8 cellular contexts compared by ENCODE assay signal in genomic region chr2:161238264-161238558, GRCh38.
DNase-seq lines count a peak whose midpoint lies in the region; FAIRE-seq and TF ChIP-seq lines count a peak whose summit lies in the region.

No MANE protein-coding gene starts in this region.

- H3K27ac Mint-ChIP-seq in T-helper 2 cell treated with Interferon-gamma antibody and Interleukin-4, amounts not matched to agents 5 μg/mL and 100 μg/mL, for 36 hours: peak overlapping the region; percentile 82

- no peaks in the 10 kb centered on the region for H3K36me3 ChIP-seq in suprapubic skin

- TF ChIP-seq POLR2A in suprapubic skin (IDR thresholded peaks at IDR 0.05): no peak
- TF ChIP-seq POLR2A in GM12891 (IDR thresholded peaks at IDR 0.05; ENCODE audit: low read depth, low read length): no peak

- no peak for FAIRE-seq in GM12891 (lab: Jason Lieb, UNC)

- H3K4me1 Mint-ChIP-seq in T-helper 2 cell treated with Interferon-gamma antibody and Interleukin-4, amounts not matched to agents 5 μg/mL and 100 μg/mL, for 36 hours (ENCODE audit: low read depth): peaks cover 35% of the 10 kb centered on the region

- no peaks in the 10 kb centered on the region for H3K9me3 Mint-ChIP-seq in T-helper 2 cell treated with Interferon-gamma antibody and Interleukin-4, amounts not matched to agents 5 μg/mL and 100 μg/mL, for 36 hours

- H3K4me1 ChIP-seq in suprapubic skin: peaks cover 17% of the 10 kb centered on the region

- no peaks in the 10 kb centered on the region for H3K27me3 Mint-ChIP-seq in T-helper 2 cell treated with Interferon-gamma antibody and Interleukin-4, amounts not matched to agents 5 μg/mL and 100 μg/mL, for 36 hours (ENCODE audit: low read depth)

- DNase-seq in T-helper 2 cell treated with Interferon-gamma antibody and Interleukin-4, amounts not matched to agents 5 μg/mL and 100 μg/mL, for 36 hours (ENCODE audit: low spot score): no peak
- DNase-seq in T-helper 2 cell (no peak), suprapubic skin (ENCODE audit: low spot score in 2 of 2) (no peak), superior temporal gyrus (ENCODE audit: extremely low spot score) (no peak), NCI-H82 (lab: John Stamatoyannopoulos, UW) (no peak), GM12891 (ENCODE audit: insufficient read length, low spot score) (no peak)

- no peak for TF ChIP-seq CTCF in suprapubic skin (IDR thresholded peaks at IDR 0.05)

- TF ChIP-seq EP300 in suprapubic skin (IDR thresholded peaks at IDR 0.05): no peak

- no peaks in the 10 kb centered on the region for H3K9me3 ChIP-seq in suprapubic skin

- H3K27ac ChIP-seq in angular gyrus (ENCODE audit: low read depth, low read length) (peak overlapping the region; percentile 83), layer of hippocampus (ENCODE audit: low read depth, low read length) (peak overlapping the region; percentile 78), suprapubic skin (no peak overlapping the region)

- peak overlapping the region; percentile 70 for H3K4me3 ChIP-seq in suprapubic skin

- under 1% methylated on average over 16 of the region's 16 CpGs for WGBS in suprapubic skin

- H3K27me3 ChIP-seq in layer of hippocampus (ENCODE audit: control insufficient read depth, insufficient read depth, low read length) (no peaks in the 10 kb centered on the region), suprapubic skin (no peaks in the 10 kb centered on the region)

- peak overlapping the region; percentile 94 for H3K4me3 Mint-ChIP-seq in T-helper 2 cell treated with Interferon-gamma antibody and Interleukin-4, amounts not matched to agents 5 μg/mL and 100 μg/mL, for 36 hours

- peaks cover 16% of the 10 kb centered on the region for H3K36me3 Mint-ChIP-seq in T-helper 2 cell treated with Interferon-gamma antibody and Interleukin-4, amounts not matched to agents 5 μg/mL and 100 μg/mL, for 36 hours (ENCODE audit: low read depth)

TF ChIP-seq in GM12891, 5 proteins besides CTCF, POLR2A, EP300 and RAD21:
- TF ChIP-seq POU2F2 (IDR thresholded peaks at IDR 0.05; ENCODE audit: low read depth, low read length): no peak
- TF ChIP-seq POLR2AphosphoS5 (IDR thresholded peaks at IDR 0.05; ENCODE audit: low read depth, low read length): no peak
- TF ChIP-seq PAX5 (IDR thresholded peaks at IDR 0.05; ENCODE audit: insufficient read depth, low read length, severe bottlenecking): no peak
- no peak for TF ChIP-seq SPI1 (IDR thresholded peaks at IDR 0.05; ENCODE audit: low read depth, low read length)
- TF ChIP-seq TAF1 (IDR thresholded peaks at IDR 0.05; ENCODE audit: low read depth, low read length): no peak
